2 cellular contexts compared by ENCODE assay signal in genomic region chr4:170114183-170114582, GRCh38. TPM values are rescaled to one million over a fixed set of nuclear protein-coding genes. Genes with fewer than 3 reads are reported as not detected.
"Had no signal": no experiment of that assay in that cellular context is flagged by ENCODE, and none has a peak within 500 bp of the region (broad histone marks: within the 10 kb centered on the region; RNA-seq: fewer than 3 reads in every experiment).

No MANE protein-coding gene starts in this region.

RNA-seq across cellular contexts. Expression of gene AADAT, which starts 24.4 kb away (rescaled TPM):
- total RNA-seq: naive thymus-derived CD4-positive, alpha-beta T cell; natural killer cell had no signal
- polyA plus RNA-seq: naive thymus-derived CD4-positive, alpha-beta T cell had no signal
